ENCODE assay signal across 17 cellular contexts in the genomic region with DNA sequence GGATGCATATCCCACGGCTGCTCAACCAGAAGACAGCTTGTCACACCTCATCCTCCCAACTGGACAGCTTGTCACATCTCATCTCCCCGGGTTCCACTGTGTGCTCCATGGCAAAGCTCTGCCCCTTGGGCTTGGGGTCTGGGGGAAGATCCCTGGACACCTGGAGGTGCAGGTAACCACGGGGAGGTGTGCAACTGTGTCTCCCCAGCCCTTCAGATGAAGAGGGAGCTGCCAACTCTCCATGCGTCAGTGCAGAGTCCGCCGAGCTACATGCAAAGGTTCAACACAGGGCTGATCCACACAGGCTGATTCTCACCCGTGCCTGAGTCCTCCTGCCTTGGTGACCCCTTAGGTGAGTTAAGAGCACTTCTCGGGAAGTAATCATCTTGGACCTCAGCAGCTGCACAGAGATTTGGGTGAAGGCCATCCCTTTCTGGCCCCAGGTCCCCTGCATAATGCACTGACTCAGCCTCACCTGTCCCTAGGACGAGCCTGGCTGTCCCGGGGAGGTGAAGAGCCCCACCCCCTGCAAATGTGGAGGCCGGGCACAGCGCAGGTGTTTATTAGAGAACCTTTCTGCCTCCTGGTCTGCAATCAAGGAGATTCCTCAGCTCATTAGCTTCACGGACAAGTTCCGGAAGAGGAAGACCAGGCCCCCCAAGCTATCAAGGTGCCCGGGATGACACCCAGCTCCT.
DNase-seq lines count a peak whose midpoint lies in the region; ATAC-seq lines count a peak whose summit lies in the region.
"Had no signal": no experiment of that assay in that cellular context is flagged by ENCODE, and none has a peak within 500 bp of the region (broad histone marks: within the 10 kb centered on the region; RNA-seq: fewer than 3 reads in every experiment).

No MANE protein-coding gene starts in this region.

- H3K4me2 ChIP-seq in neuronal stem cell (ENCODE audit: insufficient read depth, low read length, poor library complexity, severe bottlenecking) = no peak overlapping the region
- H3K4me2 ChIP-seq: A549 had no signal

- no peak overlapping the region for H2BK12ac ChIP-seq in neuronal stem cell (ENCODE audit: low read length)

- no peak overlapping the region for H3K14ac ChIP-seq in neuronal stem cell (ENCODE audit: low read length)

- H3K9me3 ChIP-seq in neuronal stem cell (replicated peaks in 1 of 2; ENCODE audit: control insufficient read depth in 2 of 2, insufficient read depth in 1 of 2, low read depth in 1 of 2, low read length in 2 of 2) = no peaks in the 10 kb centered on the region
- H3K9me3 ChIP-seq: A549, SJSA1 had no signal

- H3K4me1 ChIP-seq in neuronal stem cell (ENCODE audit: control insufficient read depth in 2 of 2, insufficient read depth in 1 of 2, low read depth in 1 of 2, low read length in 2 of 2) = peaks cover 0 to 7% of the 10 kb centered on the region in 2 donors
- H3K4me1 ChIP-seq: A549 had no signal

- no peak overlapping the region for H3K27ac ChIP-seq in neuronal stem cell (replicated peaks; ENCODE audit: low read length)
- H3K27ac ChIP-seq: A549, C4-2B, SJSA1 had no signal

- no CpG with 5 or more reads among the region's 15 CpGs for WGBS in neuronal stem cell (ENCODE audit: extremely low coverage in 2 of 2, insufficient read length in 2 of 2, insufficient replicate concordance in 1 of 2), 2 donors

- no peaks in the 10 kb centered on the region for H3K36me3 ChIP-seq in neuronal stem cell (replicated peaks in 1 of 2; ENCODE audit: control insufficient read depth in 2 of 2, insufficient read depth in 2 of 2, low read length in 2 of 2)
- H3K36me3 ChIP-seq: SJSA1 had no signal

- peak; percentile 13 for DNase-seq in left cardiac atrium
- DNase-seq in Right ventricle myocardium inferior (ENCODE audit: missing footprints) = no peak
- DNase-seq in islet precursor cell = peak; percentile 44
- DNase-seq in neuronal stem cell (ENCODE audit: low spot score) = no peak
- DNase-seq in NCI-H748 (lab: John Stamatoyannopoulos, UW; ENCODE audit: unreplicated experiment) = no peak
- DNase-seq: DMS 273 treated with DMSO at 0.1 percent for 48 hours, GF-D8, GOT3, NCI-H1436, NCI-H2029 treated with DMSO at 0.1 percent for 48 hours, NCI-H2171 treated with DMSO at 0.1 percent for 48 hours, NCI-H446 treated with DMSO at 0.1 percent for 48 hours had no signal

- peak overlapping the region; percentile 22 for H3K18ac ChIP-seq in neuronal stem cell (ENCODE audit: low read length)

- H3K27me3 ChIP-seq in neuronal stem cell (ENCODE audit: control insufficient read depth in 3 of 3, insufficient read depth in 3 of 3, low read depth in 1 of 3, low read length in 3 of 3) = no peaks in the 10 kb centered on the region
- H3K27me3 ChIP-seq: SJSA1 had no signal

- ATAC-seq in left cardiac atrium (no peak), Right ventricle myocardium inferior (no peak), GM21825 (IDR thresholded peaks at IDR 0.05; ENCODE audit: unreplicated experiment) (no peak), GM18520 (IDR thresholded peaks at IDR 0.05; ENCODE audit: unreplicated experiment) (no peak)

- H2BK15ac ChIP-seq in neuronal stem cell (ENCODE audit: low read length) = no peak overlapping the region

- H2AK5ac ChIP-seq in neuronal stem cell (ENCODE audit: low read depth, low read length) = peak overlapping the region; percentile 68

- H4K8ac ChIP-seq in neuronal stem cell (ENCODE audit: low read depth, low read length) = no peak overlapping the region

- H2BK120ac ChIP-seq in neuronal stem cell (ENCODE audit: low read depth, low read length) = no peak overlapping the region

- H2AFZ ChIP-seq in neuronal stem cell (ENCODE audit: low read length) = no peak overlapping the region

- no peak overlapping the region for H3K23ac ChIP-seq in neuronal stem cell (ENCODE audit: low read depth, low read length, poor library complexity)

- no peak overlapping the region for H2BK5ac ChIP-seq in neuronal stem cell (ENCODE audit: low read length)

- H3K9ac ChIP-seq in neuronal stem cell (ENCODE audit: low read depth, low read length, poor library complexity) = no peak overlapping the region

- intact Hi-C loops in left cardiac atrium (cut with DNase I) (no loop called here), Right ventricle myocardium inferior (cut with DNase I) (no loop called here)

- no peak overlapping the region for H3K4me3 ChIP-seq in neuronal stem cell (ENCODE audit: low read length in 2 of 2)
- H3K4me3 ChIP-seq: A549, SJSA1 had no signal

- no peaks in the 10 kb centered on the region for H3K79me1 ChIP-seq in neuronal stem cell (ENCODE audit: low read depth, low read length)

- H4K91ac ChIP-seq in neuronal stem cell (ENCODE audit: low read depth, low read length, poor library complexity) = no peak overlapping the region

- H3K4ac ChIP-seq in neuronal stem cell (ENCODE audit: low read length) = no peak overlapping the region

Comparison
In these comparisons a context has a peak if more than half of its experiments do, and no peak if none do; other contexts are left out.
1. DNase-seq: peak in left cardiac atrium (single experiment) and islet precursor cell (single experiment); none in Right ventricle myocardium inferior (single experiment), neuronal stem cell (single experiment) and NCI-H748 (single experiment).